28 cellular contexts compared by ENCODE assay signal in the genomic region with DNA sequence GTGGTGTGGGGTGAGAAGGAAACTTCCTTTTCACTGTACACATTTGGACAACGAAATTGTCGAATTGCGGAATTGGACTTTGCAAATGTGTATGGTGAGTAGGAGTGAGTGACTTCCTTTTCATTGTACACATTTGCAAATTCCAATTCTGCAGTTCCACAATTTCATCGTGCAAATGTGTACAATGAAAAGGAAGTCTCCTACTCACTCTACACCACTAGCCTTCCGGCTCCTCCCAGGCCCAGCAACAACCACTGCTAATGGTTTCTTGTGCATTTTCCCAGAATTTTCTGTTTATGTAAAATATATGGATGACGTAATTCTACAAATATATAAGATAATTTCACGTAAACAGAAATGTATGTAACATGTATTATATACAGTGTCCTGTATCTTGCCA.
DNase-seq lines count a peak whose midpoint lies in the region; ATAC-seq, FAIRE-seq and TF ChIP-seq lines count a peak whose summit lies in the region.
"Had no signal": no experiment of that assay in that cellular context is flagged by ENCODE, and none has a peak within 500 bp of the region (broad histone marks: within the 10 kb centered on the region; RNA-seq: fewer than 3 reads in every experiment).

No MANE protein-coding gene starts in this region.

- TF ChIP-seq CTCF in GM12878 (IDR thresholded peaks at IDR 0.05 in 2 of 3, conservative IDR thresholded peaks at IDR 0.05 in 1 of 3; ENCODE audit: control insufficient read depth in 2 of 3, extremely low read depth in 1 of 3, insufficient read depth in 1 of 3, low read depth in 3 of 3, low read length in 3 of 3), result no peak
- TF ChIP-seq CTCF in CD4-positive, alpha-beta T cell (IDR thresholded peaks at IDR 0.05), result no peak
- TF ChIP-seq CTCF in colonic mucosa (IDR thresholded peaks at IDR 0.05), result no peak

- H2BK12ac ChIP-seq in neuronal stem cell (ENCODE audit: low read length), result no peak overlapping the region

- POLR2A ChIA-PET in GM12878 (lab: Charles Lee), result no interaction called here
- POLR2A ChIA-PET in CD4-positive, alpha-beta T cell (lab: Charles Lee), result no interaction called here

- H2BK120ac ChIP-seq in neuronal stem cell (ENCODE audit: low read depth, low read length), result no peak overlapping the region

- no peak overlapping the region for H2BK15ac ChIP-seq in neuronal stem cell (ENCODE audit: low read length)

- BruUV-seq in GM12878 (replicated peaks; lab: Mats Ljungman, UMichigan), result no TSS peak

- H3K27ac ChIP-seq in GM12878 (ENCODE audit: control insufficient read depth, insufficient read depth), result no peak overlapping the region
- no peak overlapping the region for H3K27ac ChIP-seq in neuronal stem cell (replicated peaks; ENCODE audit: low read length)
- H3K27ac ChIP-seq in CD4-positive, alpha-beta T cell (ENCODE audit: low read depth, low read length), result no peak overlapping the region
- H3K27ac ChIP-seq in colonic mucosa, result no peak overlapping the region
- H3K27ac ChIP-seq: adrenal gland, coronary artery, transverse colon had no signal

- CTCF ChIA-PET in GM12878 (lab: Yijun Ruan, JAX), result no interaction called here
- CTCF ChIA-PET in CD4-positive, alpha-beta T cell (lab: Charles Lee), result no interaction called here

- WGBS in GM12878 (ENCODE audit: insufficient coverage, insufficient replicate concordance, low lambda C conversion rate, missing lambda C conversion rate), result 57% methylated on average over 7 of the region's 7 CpGs
- WGBS in neuronal stem cell (ENCODE audit: extremely low coverage in 2 of 2, insufficient read length in 2 of 2, insufficient replicate concordance in 1 of 2), 2 donors, result no CpG with 5 or more reads among the region's 7 CpGs

- no peaks in the 10 kb centered on the region for H3K4me1 Mint-ChIP-seq in CD4-positive, alpha-beta T cell (ENCODE audit: low read depth)
- H3K4me1 Mint-ChIP-seq: B cell, IgD-negative memory B cell, nephron progenitor cell had no signal

- no peak overlapping the region for H3K18ac ChIP-seq in neuronal stem cell (ENCODE audit: low read length)

- H3K4ac ChIP-seq in neuronal stem cell (ENCODE audit: low read length), result no peak overlapping the region

- H3K36me3 Mint-ChIP-seq in CD4-positive, alpha-beta T cell (ENCODE audit: low read depth), result no peaks in the 10 kb centered on the region
- H3K36me3 Mint-ChIP-seq: IgD-negative memory B cell had no signal

- H3K14ac ChIP-seq in neuronal stem cell (ENCODE audit: low read length), result no peak overlapping the region

- no peak overlapping the region for H2BK5ac ChIP-seq in neuronal stem cell (ENCODE audit: low read length)

- H3K27me3 ChIP-seq in HAP-1 (ENCODE audit: low read depth), result no peaks in the 10 kb centered on the region
- H3K27me3 ChIP-seq in GM12878 (replicated peaks in 1 of 2; ENCODE audit: control insufficient read depth in 2 of 2, insufficient read depth in 2 of 2, low read length in 1 of 2), result no peaks in the 10 kb centered on the region
- H3K27me3 ChIP-seq in neuronal stem cell (ENCODE audit: control insufficient read depth in 3 of 3, insufficient read depth in 3 of 3, low read depth in 1 of 3, low read length in 3 of 3), result no peaks in the 10 kb centered on the region
- H3K27me3 ChIP-seq in CD4-positive, alpha-beta T cell (ENCODE audit: control insufficient read depth, insufficient read depth, low read length), result no peaks in the 10 kb centered on the region
- no peaks in the 10 kb centered on the region for H3K27me3 ChIP-seq in colonic mucosa
- H3K27me3 ChIP-seq: adrenal gland, transverse colon had no signal

- H3K9me3 ChIP-seq in HAP-1 (no peaks in the 10 kb centered on the region), GM12878 (replicated peaks; ENCODE audit: control insufficient read depth, insufficient read depth, low read length) (no peaks in the 10 kb centered on the region), neuronal stem cell (replicated peaks in 1 of 2; ENCODE audit: control insufficient read depth in 2 of 2, insufficient read depth in 1 of 2, low read depth in 1 of 2, low read length in 2 of 2) (peaks cover 0 to 2% of the 10 kb centered on the region in 2 donors), colonic mucosa (no peaks in the 10 kb centered on the region)
- no peaks in the 10 kb centered on the region for H3K9me3 ChIP-seq in CD4-positive, alpha-beta T cell (ENCODE audit: control insufficient read depth, low read length)
- H3K9me3 ChIP-seq: adrenal gland, Caco-2, SK-N-SH, transverse colon had no signal

- no peaks in the 10 kb centered on the region for H3K79me2 ChIP-seq in GM12878 (ENCODE audit: control insufficient read depth, insufficient read depth, low read length)

- H3K9me3 Mint-ChIP-seq in CD4-positive, alpha-beta T cell, result no peaks in the 10 kb centered on the region
- H3K9me3 Mint-ChIP-seq: H9, IgD-negative memory B cell, nephron progenitor cell had no signal

- no peak overlapping the region for H4K8ac ChIP-seq in neuronal stem cell (ENCODE audit: low read depth, low read length)

- H3K79me1 ChIP-seq in neuronal stem cell (ENCODE audit: low read depth, low read length), result no peaks in the 10 kb centered on the region

- no peak overlapping the region for H3K27ac Mint-ChIP-seq in CD4-positive, alpha-beta T cell
- H3K27ac Mint-ChIP-seq: activated CD8-positive, alpha-beta T cell treated with anti-CD3 and anti-CD28 coated beads, Interleukin-2, amount 10 ng/mL, durations not matched to agents 7 days and 5 days; B cell; H9; IgD-negative memory B cell; nephron progenitor cell had no signal

- in situ Hi-C loops in HAP-1 (cut with MboI; ENCODE audit: low sequenced_read_pairs), result no loop called here
- in situ Hi-C loops in GM12878 (cut with MboI), result no loop called here

- H3K23ac ChIP-seq in neuronal stem cell (ENCODE audit: low read depth, low read length, poor library complexity), result no peak overlapping the region

- intact Hi-C loops in GM12878 (cut with micrococcal nuclease; ENCODE audit: unreplicated experiment), result no loop called here
- intact Hi-C loops in CD4-positive, alpha-beta T cell (cut with DNase I, micrococcal nuclease), result no loop called here
- intact Hi-C loops in colonic mucosa (cut with DNase I), result loop anchor here (10.0 kb wide), 1 partner anchor 111 kb away; no protein-coding TSS in a partner anchor

- H3K36me3 ChIP-seq in HAP-1 (replicated peaks) (no peaks in the 10 kb centered on the region), GM12878 (ENCODE audit: control insufficient read depth in 2 of 2, insufficient read depth in 2 of 2, low read length in 1 of 2) (no peaks in the 10 kb centered on the region), neuronal stem cell (replicated peaks in 1 of 2; ENCODE audit: control insufficient read depth in 2 of 2, insufficient read depth in 2 of 2, low read length in 2 of 2) (no peaks in the 10 kb centered on the region), colonic mucosa (no peaks in the 10 kb centered on the region)
- H3K36me3 ChIP-seq: adrenal gland, transverse colon had no signal

- no peak for TF ChIP-seq EP300 in GM12878 (IDR thresholded peaks at IDR 0.05; ENCODE audit: borderline replicate concordance in 1 of 2, control insufficient read depth in 1 of 2, low read depth in 2 of 2, low read length in 2 of 2)

- no peak overlapping the region for H2AK5ac ChIP-seq in neuronal stem cell (ENCODE audit: low read depth, low read length)

- DNase-seq in HAP-1 (ENCODE audit: low spot score in 2 of 2), result peak; percentile 18 to 21
- DNase-seq in NOMO-1 (lab: John Stamatoyannopoulos, UW; ENCODE audit: unreplicated experiment in 2 of 2), result peak; percentile 52 to 53
- no peak for DNase-seq in GM12878 (ENCODE audit: low read depth, low spot score)
- DNase-seq in neuronal stem cell (ENCODE audit: low spot score), result no peak
- no peak for DNase-seq in CD4-positive, alpha-beta T cell
- no peak for DNase-seq in NK-92 treated with Interleukin-12 subunit alpha and Interleukin-12 subunit beta, amount 100 ng/mL, for 24 hours (lab: John Stamatoyannopoulos, UW)
- DNase-seq in colonic mucosa, result no peak
- DNase-seq: activated CD4-positive, alpha-beta T cell treated with anti-CD3 and anti-CD28 coated beads for 1 hour; activated CD8-positive, alpha-beta T cell treated with anti-CD3 and anti-CD28 coated beads, Interleukin-2, amount 10 ng/mL, durations not matched to agents 7 days and 5 days; activated naive CD4-positive, alpha-beta T cell; adrenal gland; Caco-2; H9; midbrain; NCI-H1048; NCI-H1930; NCI-H345; nephron progenitor cell; SK-N-SH; stimulated activated CD4-positive, alpha-beta T cell treated with anti-CD3 and anti-CD28 coated beads, Interleukin-15, amount 100 ng/mL, for 24 hours; stimulated activated CD8-positive, alpha-beta memory T cell treated with anti-CD3 and anti-CD28 coated beads, Interleukin-4, amount 100 ng/mL, for 48 hours; transverse colon had no signal

- ATAC-seq in GM12878, result no peak
- ATAC-seq in CD4-positive, alpha-beta T cell (ENCODE audit: poor library complexity), result no peak
- ATAC-seq in HG03469 (IDR thresholded peaks at IDR 0.05; ENCODE audit: unreplicated experiment), result no peak
- ATAC-seq: activated CD8-positive, alpha-beta T cell treated with anti-CD3 and anti-CD28 coated beads, Interleukin-2, amount 10 ng/mL, durations not matched to agents 7 days and 5 days; sciatic nerve had no signal

- no peaks in the 10 kb centered on the region for H4K20me1 ChIP-seq in GM12878 (ENCODE audit: control insufficient read depth, insufficient read depth)

- H3K4me1 ChIP-seq in HAP-1, result peaks cover 20% of the 10 kb centered on the region
- no peaks in the 10 kb centered on the region for H3K4me1 ChIP-seq in GM12878 (ENCODE audit: control insufficient read depth, insufficient read depth, low read length)
- H3K4me1 ChIP-seq in neuronal stem cell (ENCODE audit: control insufficient read depth in 2 of 2, insufficient read depth in 1 of 2, low read depth in 1 of 2, low read length in 2 of 2), result peaks cover 2 to 15% of the 10 kb centered on the region in 2 donors
- no peaks in the 10 kb centered on the region for H3K4me1 ChIP-seq in colonic mucosa
- H3K4me1 ChIP-seq: adrenal gland had no signal

- H3K9ac ChIP-seq in GM12878 (ENCODE audit: control insufficient read depth, insufficient read depth, low read length) (no peak overlapping the region), neuronal stem cell (ENCODE audit: low read depth, low read length, poor library complexity) (no peak overlapping the region), colonic mucosa (ENCODE audit: low read depth in 2 of 2, low read length in 2 of 2) (no peak overlapping the region)
- H3K9ac ChIP-seq: SK-N-SH had no signal

- RAD21 ChIA-PET in GM12878 (lab: Charles Lee; ENCODE audit: unreplicated experiment), result no interaction called here

- no peaks in the 10 kb centered on the region for H3K27me3 Mint-ChIP-seq in CD4-positive, alpha-beta T cell
- H3K27me3 Mint-ChIP-seq: B cell, IgD-negative memory B cell had no signal

- FAIRE-seq in GM12878 (lab: Jason Lieb, UNC), result no peak
- FAIRE-seq: bronchial epithelial cell had no signal

- H3K4me3 Mint-ChIP-seq in CD4-positive, alpha-beta T cell, result no peak overlapping the region
- H3K4me3 Mint-ChIP-seq: activated CD8-positive, alpha-beta T cell treated with anti-CD3 and anti-CD28 coated beads, Interleukin-2, amount 10 ng/mL, durations not matched to agents 7 days and 5 days; B cell; H9; IgD-negative memory B cell; nephron progenitor cell had no signal

- SMC1A ChIA-PET in GM12878 (lab: Charles Lee; ENCODE audit: uncharacterized antibody, unreplicated experiment), result no interaction called here

- no peak overlapping the region for H4K91ac ChIP-seq in neuronal stem cell (ENCODE audit: low read depth, low read length, poor library complexity)

- TF ChIP-seq RAD21 in GM12878 (IDR thresholded peaks at IDR 0.05; ENCODE audit: insufficient read depth, low read depth, low read length), result no peak

- no peak overlapping the region for H3K4me3 ChIP-seq in HAP-1
- no peak overlapping the region for H3K4me3 ChIP-seq in GM12878
- no peak overlapping the region for H3K4me3 ChIP-seq in neuronal stem cell (ENCODE audit: low read length in 2 of 2)
- H3K4me3 ChIP-seq in colonic mucosa, result no peak overlapping the region
- H3K4me3 ChIP-seq: adrenal gland, coronary artery, transverse colon had no signal

- no peak overlapping the region for H2AFZ ChIP-seq in GM12878 (ENCODE audit: control insufficient read depth, low read depth, low read length)
- H2AFZ ChIP-seq in neuronal stem cell (ENCODE audit: low read length), result peak overlapping the region; percentile 57

- TF ChIP-seq POLR2A in GM12878 (IDR thresholded peaks at IDR 0.05; ENCODE audit: low read depth, low read length), result no peak

- H3K4me2 ChIP-seq in GM12878 (ENCODE audit: control insufficient read depth, insufficient read depth), result no peak overlapping the region
- H3K4me2 ChIP-seq in neuronal stem cell (ENCODE audit: insufficient read depth, low read length, poor library complexity, severe bottlenecking), result no peak overlapping the region
- H3K4me2 ChIP-seq: SK-N-SH had no signal

Comparison
In these comparisons a context has a peak if more than half of its experiments do, and no peak if none do; other contexts are left out.
1. DNase-seq: peak in HAP-1 (2 of 2) and NOMO-1 (2 of 2); none in GM12878 (single experiment), neuronal stem cell (single experiment), CD4-positive, alpha-beta T cell (0 of 10), NK-92 treated with Interleukin-12 subunit alpha and Interleukin-12 subunit beta, amount 100 ng/mL, for 24 hours (single experiment) and colonic mucosa (single experiment).